ENCODE assay signal across 2 cellular contexts in the genomic region with DNA sequence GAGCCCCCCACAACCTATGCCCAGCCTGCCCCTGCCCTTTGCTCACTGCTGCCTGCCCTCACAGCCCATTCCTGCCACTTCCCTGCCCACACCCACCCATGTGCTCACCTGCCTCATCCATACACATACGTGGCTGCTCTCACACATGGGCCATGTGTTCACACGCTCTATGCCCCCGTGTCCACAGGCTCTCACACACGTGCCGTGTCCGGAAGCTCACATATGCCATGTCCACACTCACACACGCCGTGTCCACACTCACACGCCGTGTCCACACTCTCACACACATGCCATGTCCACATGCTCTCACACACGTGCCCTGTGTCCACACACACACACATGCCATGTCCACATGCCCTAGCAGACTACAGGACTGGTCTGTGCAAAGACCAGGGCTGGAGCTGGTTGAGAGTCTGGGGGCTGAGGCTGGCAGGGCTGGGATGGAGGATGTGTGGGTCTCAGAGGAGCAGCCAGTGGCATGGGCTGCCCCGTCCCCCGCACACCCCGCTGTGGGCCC.
TF ChIP-seq lines count a peak whose summit lies in the region.

No MANE protein-coding gene starts in this region.

TF ChIP-seq in GM12891, 5 proteins besides CTCF, POLR2A, EP300 and RAD21:
- TF ChIP-seq PAX5 (IDR thresholded peaks at IDR 0.05; ENCODE audit: insufficient read depth, low read length, severe bottlenecking) (no peak), POU2F2 (IDR thresholded peaks at IDR 0.05; ENCODE audit: low read depth, low read length) (no peak), POLR2AphosphoS5 (IDR thresholded peaks at IDR 0.05; ENCODE audit: low read depth, low read length) (no peak), SPI1 (IDR thresholded peaks at IDR 0.05; ENCODE audit: low read depth, low read length) (no peak), TAF1 (IDR thresholded peaks at IDR 0.05; ENCODE audit: low read depth, low read length) (no peak)
TF ChIP-seq in GM12891: peak in this region for 0.

TF ChIP-seq in H1, 55 proteins besides CTCF, POLR2A, EP300 and RAD21:
- TF ChIP-seq POU5F1 (IDR thresholded peaks at IDR 0.05; ENCODE audit: low read depth, low read length) (no peak), SAP30 (IDR thresholded peaks at IDR 0.05; ENCODE audit: insufficient read depth, insufficient replicate concordance, low read length) (no peak), SIX5 (IDR thresholded peaks at IDR 0.05; ENCODE audit: low read depth, low read length) (no peak)
TF ChIP-seq in H1: peak in this region for 0.
